ENCODE assay signal across 8 cellular contexts in genomic region chr13:114110091-114110829, GRCh38. TPM values are rescaled to one million over a fixed set of nuclear protein-coding genes. Genes with fewer than 3 reads are reported as not detected.
A peak's percentile ranks its signal among the peaks of the same experiment; 100 is the strongest.
DNase-seq lines count a peak whose midpoint lies in the region; ATAC-seq, FAIRE-seq and TF ChIP-seq lines count a peak whose summit lies in the region.

No MANE protein-coding gene starts in this region.

- peak; percentile 72 for DNase-seq in GM13977 (ENCODE audit: low spot score)
- peak; percentile 79 for DNase-seq in HT-29 (ENCODE audit: low spot score)
- DNase-seq in activated CD4-positive, alpha-beta T cell treated with anti-CD3 and anti-CD28 coated beads for 36 hours: peak; percentile 85
- DNase-seq in effector CD4-positive, alpha-beta T cell: peak; percentile 70
- peak in 3 of 6 donors; percentile 25 to 55 (median 47) for DNase-seq in pancreas
- no peak for DNase-seq in nephron progenitor cell
- DNase-seq in ureter (ENCODE audit: low spot score): no peak
- DNase-seq in medulla oblongata (ENCODE audit: extremely low spot score): no peak

- no peak overlapping the region for H3K27ac ChIP-seq in pancreas

- WGBS in pancreas, 2 donors: 81 to 91% methylated on average over 25 of the region's 25 CpGs

- peaks cover 10% of the 10 kb centered on the region for H3K36me3 Mint-ChIP-seq in activated CD4-positive, alpha-beta T cell treated with anti-CD3 and anti-CD28 coated beads for 36 hours (ENCODE audit: low read depth)
- no peaks in the 10 kb centered on the region for H3K36me3 Mint-ChIP-seq in nephron progenitor cell (ENCODE audit: low read depth)

- peaks cover 0 to 2% (median 0%) of the 10 kb centered on the region in 3 donors for H3K4me1 ChIP-seq in pancreas

- TF ChIP-seq CTCF in GM13977 (IDR thresholded peaks at IDR 0.05; ENCODE audit: extremely low read depth, insufficient read depth, missing control alignments) (peak; percentile 33), pancreas (IDR thresholded peaks at IDR 0.05) (no peak), nephron progenitor cell (IDR thresholded peaks at IDR 0.05) (no peak)

- H3K4me3 Mint-ChIP-seq in activated CD4-positive, alpha-beta T cell treated with anti-CD3 and anti-CD28 coated beads for 36 hours: peak overlapping the region; percentile 74
- H3K4me3 Mint-ChIP-seq in nephron progenitor cell: no peak overlapping the region

- FAIRE-seq in pancreas (lab: Jason Lieb, UNC): no peak

- no peaks in the 10 kb centered on the region for H3K27me3 Mint-ChIP-seq in activated CD4-positive, alpha-beta T cell treated with anti-CD3 and anti-CD28 coated beads for 36 hours
- H3K27me3 Mint-ChIP-seq in nephron progenitor cell (ENCODE audit: low read depth, poor library complexity): peaks cover 16% of the 10 kb centered on the region

- H3K27me3 ChIP-seq in pancreas: no peaks in the 10 kb centered on the region

- peak overlapping the region; percentile 90 for H3K27ac Mint-ChIP-seq in activated CD4-positive, alpha-beta T cell treated with anti-CD3 and anti-CD28 coated beads for 36 hours
- H3K27ac Mint-ChIP-seq in nephron progenitor cell: no peak overlapping the region

- POLR2A ChIA-PET in activated CD4-positive, alpha-beta T cell treated with anti-CD3 and anti-CD28 coated beads for 36 hours (lab: Charles Lee): interaction anchor here (0.5 to 1.2 kb wide), 2 partner anchors 8 to 21 kb away, joined by 3 to 4 read pairs; no protein-coding TSS in a partner anchor

- in situ Hi-C loops in GM13977 (cut with MboI; ENCODE audit: low pct_unique_long_range_greater_than_20kb, low sequenced_read_pairs, unreplicated experiment): no loop called here

- no peaks in the 10 kb centered on the region for H3K9me3 ChIP-seq in pancreas

- H3K36me3 ChIP-seq in pancreas: no peaks in the 10 kb centered on the region

- peak; percentile 82 for ATAC-seq in activated CD4-positive, alpha-beta T cell treated with anti-CD3 and anti-CD28 coated beads for 36 hours
- ATAC-seq in pancreas: peak in 3 of 4 donors; percentile 9 to 46 (median 27)

- H3K4me1 Mint-ChIP-seq in activated CD4-positive, alpha-beta T cell treated with anti-CD3 and anti-CD28 coated beads for 36 hours: peaks cover 81% of the 10 kb centered on the region
- H3K4me1 Mint-ChIP-seq in nephron progenitor cell: peaks cover 80% of the 10 kb centered on the region

- no peaks in the 10 kb centered on the region for H3K9me3 Mint-ChIP-seq in activated CD4-positive, alpha-beta T cell treated with anti-CD3 and anti-CD28 coated beads for 36 hours (ENCODE audit: low read depth)
- H3K9me3 Mint-ChIP-seq in nephron progenitor cell: no peaks in the 10 kb centered on the region

- intact Hi-C loops in activated CD4-positive, alpha-beta T cell treated with anti-CD3 and anti-CD28 coated beads for 36 hours (cut with DNase I, micrococcal nuclease): loop anchor here (1.0 to 10.0 kb wide), 7 partner anchors 15 to 295 kb away; no protein-coding TSS in a partner anchor
- intact Hi-C loops in pancreas (cut with DNase I): no loop called here

- no peak overlapping the region for H3K4me3 ChIP-seq in pancreas

- CTCF ChIA-PET in activated CD4-positive, alpha-beta T cell treated with anti-CD3 and anti-CD28 coated beads for 36 hours (lab: Charles Lee): interaction anchor here (0.6 to 3.6 kb wide), 16 partner anchors 16 to 233 kb away, joined by 3 to 13 read pairs (median 4); partner anchors contain the start of gene CDC16

RNA-seq across cellular contexts. Expression of gene RASA3, which starts 22.2 kb away (rescaled TPM):
- total RNA-seq in HT-29 (2014; rRNA removed; shearing (Covaris generic)): 24.9 and 25.1 TPM in 2 replicates
- total RNA-seq in activated CD4-positive, alpha-beta T cell treated with anti-CD3 and anti-CD28 coated beads for 36 hours: 10 to 100 TPM; 33.0 to 34.7 TPM
- total RNA-seq in pancreas (10 to 100 TPM in 3 of 6 donors, 1 to 10 TPM in 3; 7.1 to 11.2 (median 10.1) TPM), ureter (22.4 TPM)
- 1 to 10 TPM; 5.7 to 6.5 TPM for polyA plus RNA-seq in pancreas

Comparison
In these comparisons a context has a peak if more than half of its experiments do, and no peak if none do; other contexts are left out.
1. DNase-seq: peak in GM13977 (single experiment), HT-29 (single experiment), activated CD4-positive, alpha-beta T cell treated with anti-CD3 and anti-CD28 coated beads for 36 hours (single experiment) and effector CD4-positive, alpha-beta T cell (single experiment); none in nephron progenitor cell (single experiment), ureter (single experiment) and medulla oblongata (single experiment).
2. intact Hi-C loops: an anchor here in activated CD4-positive, alpha-beta T cell treated with anti-CD3 and anti-CD28 coated beads for 36 hours (1.0 to 10.0 kb wide); none called in pancreas.